ENCODE assay signal across 19 cellular contexts in genomic region chr11:76613901-76614300, GRCh38. TPM values are rescaled to one million over a fixed set of nuclear protein-coding genes. Genes with fewer than 3 reads are reported as not detected.
DNase-seq lines count a peak whose midpoint lies in the region; ATAC-seq and TF ChIP-seq lines count a peak whose summit lies in the region.
"Had no signal": no experiment of that assay in that cellular context is flagged by ENCODE, and none has a peak within 500 bp of the region (broad histone marks: within the 10 kb centered on the region; RNA-seq: fewer than 3 reads in every experiment).

No MANE protein-coding gene starts in this region.

- no peak for TF ChIP-seq CTCF in vagina (IDR thresholded peaks at IDR 0.05)

- intact Hi-C loops in cardiac septum (cut with DNase I): no loop called here
- intact Hi-C loops in Right ventricle myocardium superior (cut with DNase I): no loop called here
- intact Hi-C loops in posterior vena cava (cut with DNase I): no loop called here
- intact Hi-C loops in vagina (cut with DNase I): no loop called here

- H3K27ac ChIP-seq in vagina: peak overlapping the region; percentile 77
- H3K27ac ChIP-seq: BLaER1 treated with 17β-estradiol and CSF1 and Interleukin-3, amounts not matched to agents 10 nM and 100 nM; HL-60 had no signal

- H3K9me3 ChIP-seq in vagina: no peaks in the 10 kb centered on the region
- H3K9me3 ChIP-seq: tibial nerve had no signal

- ATAC-seq in Right ventricle myocardium superior (ENCODE audit: poor library complexity): no peak

- TF ChIP-seq POLR2A in vagina (IDR thresholded peaks at IDR 0.05): no peak

- DNase-seq in cardiac septum (ENCODE audit: low spot score): peak; percentile 29
- DNase-seq in Right ventricle myocardium superior: no peak
- DNase-seq in islet precursor cell: peak; percentile 35
- peak; percentile 65 for DNase-seq in posterior vena cava (ENCODE audit: low spot score)
- DNase-seq in vagina (ENCODE audit: extremely low spot score in 2 of 2): no peak
- DNase-seq in amniotic stem cell (lab: John Stamatoyannopoulos, UW): no peak
- DNase-seq in NCI-H2227 treated with DMSO at 0.1 percent for 48 hours (lab: John Stamatoyannopoulos, UW): no peak
- DNase-seq in NCI-H146 treated with DMSO at 0.1 percent for 48 hours (lab: John Stamatoyannopoulos, UW; ENCODE audit: unreplicated experiment): no peak
- DNase-seq: activated CD4-positive, alpha-beta T cell treated with anti-CD3 and anti-CD28 coated beads, Interleukin-2, amount 10 ng/mL, durations not matched to agents 24 days and 14 days; activated naive CD4-positive, alpha-beta T cell treated with Interleukin-2 at 50 U/mL for 16 hours; activated T-cell treated with anti-CD3 and anti-CD28 coated beads for 4 hours; GDM1; MM.1S; NCI-H1694 treated with DMSO at 0.1 percent for 48 hours had no signal

- H3K4me3 ChIP-seq in vagina: no peak overlapping the region
- H3K4me3 ChIP-seq: BLaER1 treated with 17β-estradiol and CSF1 and Interleukin-3, amounts not matched to agents 10 nM and 100 nM; dorsolateral prefrontal cortex; tibial nerve had no signal

- H3K36me3 ChIP-seq in vagina: no peaks in the 10 kb centered on the region
- H3K36me3 ChIP-seq: BLaER1 treated with 17β-estradiol and CSF1 and Interleukin-3, amounts not matched to agents 10 nM and 100 nM; tibial nerve had no signal

- H3K27me3 ChIP-seq in vagina: no peaks in the 10 kb centered on the region
- H3K27me3 ChIP-seq: BLaER1 treated with 17β-estradiol and CSF1 and Interleukin-3, amounts not matched to agents 10 nM and 100 nM; dorsolateral prefrontal cortex; tibial nerve had no signal

- H3K4me1 ChIP-seq in vagina: peaks cover 46% of the 10 kb centered on the region

RNA-seq across cellular contexts. Expression of gene LRRC32, which starts 56.6 kb away (rescaled TPM):
- total RNA-seq in cardiac septum (33.5 TPM), Right ventricle myocardium superior (30.3 TPM), posterior vena cava (100 to 1,000 TPM; 108 to 142 TPM), vagina (66.3 TPM)
- total RNA-seq: A673 had no signal

Comparison
In these comparisons a context has a peak if more than half of its experiments do, and no peak if none do; other contexts are left out.
1. DNase-seq: peak in cardiac septum (single experiment), islet precursor cell (single experiment) and posterior vena cava (single experiment); none in Right ventricle myocardium superior (single experiment), vagina (0 of 2), amniotic stem cell (single experiment), NCI-H2227 treated with DMSO at 0.1 percent for 48 hours (single experiment) and NCI-H146 treated with DMSO at 0.1 percent for 48 hours (single experiment).